In genomic region chr10:73601486-73601921, GRCh38 we compare ENCODE assay signal across 9 cellular contexts. TPM values are rescaled to one million over a fixed set of nuclear protein-coding genes. Genes with fewer than 3 reads are reported as not detected.
DNase-seq lines count a peak whose midpoint lies in the region; ATAC-seq and TF ChIP-seq lines count a peak whose summit lies in the region.
"Had no signal": no experiment of that assay in that cellular context is flagged by ENCODE, and none has a peak within 500 bp of the region (broad histone marks: within the 10 kb centered on the region; RNA-seq: fewer than 3 reads in every experiment).

No MANE protein-coding gene starts in this region.

- DNase-seq in GM23338 (ENCODE audit: low spot score), result peak; percentile 49
- DNase-seq in NCI-H510A treated with DMSO at 0.1 percent for 48 hours (lab: John Stamatoyannopoulos, UW), result peak; percentile 90
- DNase-seq in esophagus squamous epithelium (lab: John Stamatoyannopoulos, UW), result no peak
- peak; percentile 4 for DNase-seq in retina
- no peak for DNase-seq in AG20443 (ENCODE audit: low spot score)
- no peak for DNase-seq in NCI-H2081 treated with DMSO at 0.1 percent for 48 hours (lab: John Stamatoyannopoulos, UW)
- DNase-seq: NCI-H446 treated with DMSO at 0.1 percent for 48 hours had no signal

- H3K27ac ChIP-seq in GM23338 (ENCODE audit: low read depth), result peak overlapping the region; percentile 68; the same call in 1 of the 2 replicates
- peak overlapping the region; percentile 65 to 84 (median 74) for H3K27ac ChIP-seq in esophagus squamous epithelium

- intact Hi-C loops in esophagus squamous epithelium (cut with DNase I), result no loop called here

- H3K4me3 Mint-ChIP-seq in GM23338, result no peak overlapping the region; the same call in 2 of the 3 replicates
- H3K4me3 Mint-ChIP-seq in stimulated activated memory B cell treated with anti-CD40 and anti-IgM and Interleukin-4, amounts not matched to agents 10 μg/mL and 1 μg/mL and 100 μg/mL, for 72 hours, result no peak overlapping the region

- no peak overlapping the region for H2AFZ ChIP-seq in GM23338

- no peaks in the 10 kb centered on the region for H3K36me3 ChIP-seq in GM23338 (ENCODE audit: insufficient read depth)
- H3K36me3 ChIP-seq in esophagus squamous epithelium, result peaks cover 0 to 7% (median 0%) of the 10 kb centered on the region in 3 donors

- H3K4me1 ChIP-seq in GM23338 (ENCODE audit: insufficient read depth), result no peaks in the 10 kb centered on the region
- H3K4me1 ChIP-seq in esophagus squamous epithelium, result peaks cover 0 to 24% (median 5%) of the 10 kb centered on the region in 3 donors

- H3K27me3 ChIP-seq in GM23338 (ENCODE audit: insufficient read depth), result no peaks in the 10 kb centered on the region
- no peaks in the 10 kb centered on the region for H3K27me3 ChIP-seq in esophagus squamous epithelium

- H3K9me3 ChIP-seq in esophagus squamous epithelium, result no peaks in the 10 kb centered on the region

- H3K9me2 ChIP-seq in GM23338 (ENCODE audit: insufficient read depth), result 0 out of 2 replicates have a peak, but pooled peaks cover 2% of the 10 kb centered on the region

- no peak overlapping the region for H3K4me2 ChIP-seq in GM23338

- H3K4me3 ChIP-seq in GM23338 (no peak overlapping the region), esophagus squamous epithelium (peak overlapping the region in 2 of 4 donors; percentile 13 to 20)

- peaks cover 14% of the 10 kb centered on the region; the same call in 2 of the 3 replicates for H3K36me3 Mint-ChIP-seq in GM23338 (ENCODE audit: low read depth)
- peaks cover 5% of the 10 kb centered on the region for H3K36me3 Mint-ChIP-seq in stimulated activated memory B cell treated with anti-CD40 and anti-IgM and Interleukin-4, amounts not matched to agents 10 μg/mL and 1 μg/mL and 100 μg/mL, for 72 hours

- ATAC-seq in GM23338 (peak; percentile 93), HG02623 (IDR thresholded peaks at IDR 0.05; ENCODE audit: unreplicated experiment) (no peak)
- no peak for ATAC-seq in stimulated activated memory B cell treated with anti-CD40 and anti-IgM and Interleukin-4, amounts not matched to agents 10 μg/mL and 1 μg/mL and 100 μg/mL, for 72 hours

- WGBS in esophagus squamous epithelium, 2 donors, result 30 to 31% methylated on average over 2 to 3 of the region's 3 CpGs

- H3K27ac Mint-ChIP-seq in GM23338, result peak overlapping the region; percentile 92
- no peak overlapping the region for H3K27ac Mint-ChIP-seq in stimulated activated memory B cell treated with anti-CD40 and anti-IgM and Interleukin-4, amounts not matched to agents 10 μg/mL and 1 μg/mL and 100 μg/mL, for 72 hours

- peaks cover 10% of the 10 kb centered on the region; the same call in 2 of the 3 replicates for H3K4me1 Mint-ChIP-seq in GM23338
- H3K4me1 Mint-ChIP-seq in stimulated activated memory B cell treated with anti-CD40 and anti-IgM and Interleukin-4, amounts not matched to agents 10 μg/mL and 1 μg/mL and 100 μg/mL, for 72 hours, result no peaks in the 10 kb centered on the region

- no peaks in the 10 kb centered on the region for H3F3A ChIP-seq in GM23338 (replicated peaks; ENCODE audit: low read depth)

- no peaks in the 10 kb centered on the region for H3K27me3 Mint-ChIP-seq in GM23338 (ENCODE audit: insufficient read depth, low read depth, poor library complexity)
- H3K27me3 Mint-ChIP-seq in stimulated activated memory B cell treated with anti-CD40 and anti-IgM and Interleukin-4, amounts not matched to agents 10 μg/mL and 1 μg/mL and 100 μg/mL, for 72 hours, result no peaks in the 10 kb centered on the region

- H3K9me3 Mint-ChIP-seq in GM23338, result no peaks in the 10 kb centered on the region
- no peaks in the 10 kb centered on the region for H3K9me3 Mint-ChIP-seq in stimulated activated memory B cell treated with anti-CD40 and anti-IgM and Interleukin-4, amounts not matched to agents 10 μg/mL and 1 μg/mL and 100 μg/mL, for 72 hours

- TF ChIP-seq CTCF in GM23338 (conservative IDR thresholded peaks at IDR 0.05; ENCODE audit: low read depth in 2 of 2), result no peak
- TF ChIP-seq CTCF in esophagus squamous epithelium (IDR thresholded peaks at IDR 0.05), result no peak

- TF ChIP-seq POLR2A in esophagus squamous epithelium (IDR thresholded peaks at IDR 0.05), result no peak

- H3K79me2 ChIP-seq in GM23338 (replicated peaks; ENCODE audit: insufficient read depth), result no peaks in the 10 kb centered on the region

- no peaks in the 10 kb centered on the region for H4K20me1 ChIP-seq in GM23338 (replicated peaks; ENCODE audit: insufficient read depth)

TF ChIP-seq in GM23338, 12 proteins besides CTCF, POLR2A, EP300 and RAD21 (continues in another document):
- TF ChIP-seq STAT1 (IDR thresholded peaks at IDR 0.05; ENCODE audit: unreplicated experiment), result no peak
- no peak for TF ChIP-seq EZH2 (IDR thresholded peaks at IDR 0.05; ENCODE audit: low read depth, unreplicated experiment)
- no peak for TF ChIP-seq ZNF114 (CRISPR knock-in tag; IDR thresholded peaks at IDR 0.05)
- TF ChIP-seq ZNF462 (CRISPR knock-in tag; IDR thresholded peaks at IDR 0.05), result no peak
- no peak for TF ChIP-seq POLR2AphosphoS5 (IDR thresholded peaks at IDR 0.05; ENCODE audit: low read depth)
- no peak for TF ChIP-seq EZH2phosphoT487 (IDR thresholded peaks at IDR 0.05; ENCODE audit: unreplicated experiment)
- TF ChIP-seq ZNF331 (CRISPR knock-in tag; IDR thresholded peaks at IDR 0.05; ENCODE audit: low read depth), result no peak

RNA-seq across cellular contexts. Expression of gene USP54, which starts 10.4 kb away (rescaled TPM):
- total RNA-seq in GM23338 (2014; rRNA removed; shearing (Covaris generic)), result 27.4 and 29.2 TPM in 2 replicates
- polyA plus RNA-seq in GM23338 (2016; fragmentation: Nextera tagmentation; extraction: Ambion mirVana), result 12.8 and 15.1 TPM in 2 replicates
- 10 to 100 TPM; 17.8 to 37.4 (median 32.7) TPM for total RNA-seq in esophagus squamous epithelium

RNA-seq across cellular contexts. Expression of gene MYOZ1, which starts 39.8 kb away (rescaled TPM):
- total RNA-seq in GM23338 (2014; rRNA removed; shearing (Covaris generic)), result 2.4 and 3.2 TPM in 2 replicates
- 1.9 and 2.7 TPM in 2 replicates for polyA plus RNA-seq in GM23338 (2016; fragmentation: Nextera tagmentation; extraction: Ambion mirVana)
- 1 to 10 TPM in 1 of 4 donors, under 1 TPM in 2, not detected in 1; 0.19 to 1.2 (median 0.79) TPM for total RNA-seq in esophagus squamous epithelium

RNA-seq across cellular contexts. Expression of gene SYNPO2L, which starts 54.3 kb away (rescaled TPM):
- 0.08 TPM in 1 of 2 replicates, not detected in the other for total RNA-seq in GM23338 (2014; rRNA removed; shearing (Covaris generic))
- 0.16 and 0.57 TPM in 2 replicates for polyA plus RNA-seq in GM23338 (2016; fragmentation: Nextera tagmentation; extraction: Ambion mirVana)
- total RNA-seq in esophagus squamous epithelium, result under 1 TPM; 0.19 to 0.48 (median 0.24) TPM

Comparison
In these comparisons a context has a peak if more than half of its experiments do, and no peak if none do; other contexts are left out.
1. DNase-seq: peak in GM23338 (single experiment), NCI-H510A treated with DMSO at 0.1 percent for 48 hours (single experiment) and retina (single experiment); none in esophagus squamous epithelium (single experiment), AG20443 (single experiment) and NCI-H2081 treated with DMSO at 0.1 percent for 48 hours (single experiment).